Comparison of ENCODE assay signal across 1 cellular context in genomic region chr2:117814417-117815264, GRCh38.
TF ChIP-seq lines count a peak whose summit lies in the region.

TSS of gene DDX18 (plus strand) at chr2:117814691. CDS start at chr2:117814778, 87 bp downstream.

TF ChIP-seq in GM12878, 131 proteins besides CTCF, POLR2A, EP300 and RAD21 (continued from another document and continues in another):
- TF ChIP-seq ZBTB11 (CRISPR knock-in tag; IDR thresholded peaks at IDR 0.05) = peak; percentile 69
- no peak for TF ChIP-seq HSF1 (IDR thresholded peaks at IDR 0.05; ENCODE audit: low read depth, low read length)
- TF ChIP-seq YY1 (IDR thresholded peaks at IDR 0.05; ENCODE audit: low read depth, low read length) = peak; percentile 76
- no peak for TF ChIP-seq CEBPB (IDR thresholded peaks at IDR 0.05; ENCODE audit: borderline replicate concordance in 1 of 2, low read depth in 2 of 2, low read length in 2 of 2)
- TF ChIP-seq RBBP5 (conservative IDR thresholded peaks at IDR 0.05) = no peak
- TF ChIP-seq MXI1 (IDR thresholded peaks at IDR 0.05; ENCODE audit: low read depth, low read length) = peak; percentile 94; the same call in 1 of the 2 replicates
- TF ChIP-seq TCF7 (IDR thresholded peaks at IDR 0.05; ENCODE audit: borderline replicate concordance) = no peak; the same call in 1 of the 2 replicates
- peak; percentile 87 for TF ChIP-seq NKRF (conservative IDR thresholded peaks at IDR 0.05)
- TF ChIP-seq RUNX3 (IDR thresholded peaks at IDR 0.05; ENCODE audit: low read length) = peak; percentile 66
- no peak for TF ChIP-seq JUND (IDR thresholded peaks at IDR 0.05; ENCODE audit: low read depth, low read length)
- TF ChIP-seq CBX5 (IDR thresholded peaks at IDR 0.05; ENCODE audit: low read depth) = peak; percentile 89
- no peak for TF ChIP-seq MYB (IDR thresholded peaks at IDR 0.05; ENCODE audit: borderline replicate concordance, low read depth, low read length)
- no peak for TF ChIP-seq SUZ12 (IDR thresholded peaks at IDR 0.05; ENCODE audit: unreplicated experiment)
- no peak for TF ChIP-seq E2F4 (IDR thresholded peaks at IDR 0.05; ENCODE audit: low read depth, low read length)
- no peak for TF ChIP-seq KDM1A (IDR thresholded peaks at IDR 0.05; ENCODE audit: borderline replicate concordance)
- TF ChIP-seq MTA2 (IDR thresholded peaks at IDR 0.05; ENCODE audit: low read depth) = peak; percentile 75
- peak; percentile 75; the same call in 1 of the 2 replicates for TF ChIP-seq MEF2A (IDR thresholded peaks at IDR 0.05; ENCODE audit: insufficient read depth, low read depth, low read length)
- peak; percentile 43; the same call in 1 of the 2 replicates for TF ChIP-seq IRF3 (IDR thresholded peaks at IDR 0.05)
- TF ChIP-seq IRF5 (IDR thresholded peaks at IDR 0.05; ENCODE audit: borderline replicate concordance) = peak; percentile 26; the same call in 1 of the 2 replicates
- peak; percentile 86 for TF ChIP-seq RELB (IDR thresholded peaks at IDR 0.05; ENCODE audit: low read depth)
- no peak for TF ChIP-seq FOS (IDR thresholded peaks at IDR 0.05; ENCODE audit: borderline replicate concordance, extremely low read depth, insufficient read length)
- TF ChIP-seq BCL11A (IDR thresholded peaks at IDR 0.05; ENCODE audit: low read depth, low read length) = 0 out of 2 replicates have a peak, but pooled peaks have one; percentile 7
- TF ChIP-seq ATF7 (IDR thresholded peaks at IDR 0.05; ENCODE audit: low read depth) = peak; percentile 94
- no peak for TF ChIP-seq KAT2A (conservative IDR thresholded peaks at IDR 0.05; ENCODE audit: control insufficient read depth, low read depth, low read length)
- peak; percentile 55 to 89 for TF ChIP-seq SRF (IDR thresholded peaks at IDR 0.05; ENCODE audit: low read depth in 2 of 2, low read length in 2 of 2)
- TF ChIP-seq ATF2 (IDR thresholded peaks at IDR 0.05; ENCODE audit: low read length) = peak; percentile 81
- 0 out of 2 replicates have a peak, but pooled peaks have one; percentile 52 for TF ChIP-seq POLR2AphosphoS2 (IDR thresholded peaks at IDR 0.05; ENCODE audit: low read depth, low read length)
- peak; percentile 34; the same call in 1 of the 2 replicates for TF ChIP-seq TCF3 (IDR thresholded peaks at IDR 0.05; ENCODE audit: borderline replicate concordance, insufficient read depth, low read depth, low read length)
- no peak for TF ChIP-seq RCOR1 (conservative IDR thresholded peaks at IDR 0.05; ENCODE audit: low read depth, low read length)
- no peak for TF ChIP-seq NR2C2 (IDR thresholded peaks at IDR 0.05; ENCODE audit: borderline replicate concordance, control insufficient read depth, insufficient read length, low read depth)
- TF ChIP-seq NFXL1 (IDR thresholded peaks at IDR 0.05; ENCODE audit: borderline replicate concordance) = no peak
- TF ChIP-seq PBX3 (IDR thresholded peaks at IDR 0.05; ENCODE audit: insufficient replicate concordance, low read depth, low read length) = peak; percentile 2
- peak; percentile 77 for TF ChIP-seq MYC (IDR thresholded peaks at IDR 0.05; ENCODE audit: insufficient read depth, insufficient read length, insufficient replicate concordance, low read length, severe bottlenecking)
- TF ChIP-seq ZNF687 (IDR thresholded peaks at IDR 0.05) = peak; percentile 34; the same call in 1 of the 2 replicates
- peak; percentile 82; the same call in 1 of the 2 replicates for TF ChIP-seq PAX5 (IDR thresholded peaks at IDR 0.05; ENCODE audit: borderline replicate concordance, low read depth, low read length)
